Comparison of ENCODE assay signal across 9 cellular contexts in genomic region chr5:132263548-132264261, GRCh38. TPM values are rescaled to one million over a fixed set of nuclear protein-coding genes. Genes with fewer than 3 reads are reported as not detected.
DNase-seq lines count a peak whose midpoint lies in the region; ATAC-seq and TF ChIP-seq lines count a peak whose summit lies in the region.
"Had no signal": no experiment of that assay in that cellular context is flagged by ENCODE, and none has a peak within 500 bp of the region (broad histone marks: within the 10 kb centered on the region; RNA-seq: fewer than 3 reads in every experiment).

No MANE protein-coding gene starts in this region.

- H3K9ac ChIP-seq in subcutaneous abdominal adipose tissue (ENCODE audit: low read length in 5 of 5) = no peak overlapping the region

- H3K36me3 ChIP-seq in subcutaneous abdominal adipose tissue (ENCODE audit: control insufficient read depth in 5 of 5, insufficient read depth in 5 of 5, low read length in 5 of 5) = peaks cover 0 to 11% (median 0%) of the 10 kb centered on the region in 5 donors

- no peak overlapping the region for H3K4me3 Mint-ChIP-seq in activated CD8-positive, alpha-beta memory T cell treated with anti-CD3 and anti-CD28 coated beads, Interleukin-2, amount 10 ng/mL, durations not matched to agents 7 days and 5 days
- no peak overlapping the region for H3K4me3 Mint-ChIP-seq in activated naive CD8-positive, alpha-beta T cell treated with anti-CD3 and anti-CD28 coated beads, Interleukin-2, amount 50 U/mL, for 24 hours
- H3K4me3 Mint-ChIP-seq: CD8-positive, alpha-beta T cell had no signal

- peaks cover 20% of the 10 kb centered on the region for H3K4me1 Mint-ChIP-seq in activated CD8-positive, alpha-beta memory T cell treated with anti-CD3 and anti-CD28 coated beads, Interleukin-2, amount 10 ng/mL, durations not matched to agents 7 days and 5 days
- peaks cover 73% of the 10 kb centered on the region for H3K4me1 Mint-ChIP-seq in activated naive CD8-positive, alpha-beta T cell treated with anti-CD3 and anti-CD28 coated beads, Interleukin-2, amount 50 U/mL, for 24 hours

- H3K27me3 Mint-ChIP-seq in activated CD8-positive, alpha-beta memory T cell treated with anti-CD3 and anti-CD28 coated beads, Interleukin-2, amount 10 ng/mL, durations not matched to agents 7 days and 5 days = no peaks in the 10 kb centered on the region
- no peaks in the 10 kb centered on the region for H3K27me3 Mint-ChIP-seq in activated naive CD8-positive, alpha-beta T cell treated with anti-CD3 and anti-CD28 coated beads, Interleukin-2, amount 50 U/mL, for 24 hours

- no peaks in the 10 kb centered on the region for H3K9me3 Mint-ChIP-seq in activated CD8-positive, alpha-beta memory T cell treated with anti-CD3 and anti-CD28 coated beads, Interleukin-2, amount 10 ng/mL, durations not matched to agents 7 days and 5 days (ENCODE audit: low read depth)
- H3K9me3 Mint-ChIP-seq in activated naive CD8-positive, alpha-beta T cell treated with anti-CD3 and anti-CD28 coated beads, Interleukin-2, amount 50 U/mL, for 24 hours = no peaks in the 10 kb centered on the region
- H3K9me3 Mint-ChIP-seq: CD8-positive, alpha-beta T cell had no signal

- no peaks in the 10 kb centered on the region for H3K36me3 Mint-ChIP-seq in activated CD8-positive, alpha-beta memory T cell treated with anti-CD3 and anti-CD28 coated beads, Interleukin-2, amount 10 ng/mL, durations not matched to agents 7 days and 5 days
- H3K36me3 Mint-ChIP-seq in activated naive CD8-positive, alpha-beta T cell treated with anti-CD3 and anti-CD28 coated beads, Interleukin-2, amount 50 U/mL, for 24 hours (ENCODE audit: low read depth) = no peaks in the 10 kb centered on the region
- H3K36me3 Mint-ChIP-seq: CD8-positive, alpha-beta T cell had no signal

- peak overlapping the region; percentile 50 for H3K27ac ChIP-seq in subcutaneous abdominal adipose tissue (ENCODE audit: low read depth, low read length)

- H3K4me1 ChIP-seq in subcutaneous abdominal adipose tissue (ENCODE audit: control insufficient read depth in 5 of 5, insufficient read depth in 5 of 5, low read length in 5 of 5) = peaks cover 6 to 75% (median 41%) of the 10 kb centered on the region in 5 donors

- H3K27ac Mint-ChIP-seq in activated CD8-positive, alpha-beta memory T cell treated with anti-CD3 and anti-CD28 coated beads, Interleukin-2, amount 10 ng/mL, durations not matched to agents 7 days and 5 days = no peak overlapping the region
- H3K27ac Mint-ChIP-seq in activated naive CD8-positive, alpha-beta T cell treated with anti-CD3 and anti-CD28 coated beads, Interleukin-2, amount 50 U/mL, for 24 hours = peak overlapping the region; percentile 77
- H3K27ac Mint-ChIP-seq: CD8-positive, alpha-beta T cell had no signal

- H3K27me3 ChIP-seq in subcutaneous abdominal adipose tissue (ENCODE audit: control insufficient read depth in 5 of 5, insufficient read depth in 4 of 5, low read length in 5 of 5) = peaks cover 0 to 3% (median 0%) of the 10 kb centered on the region in 5 donors

- peak; percentile 24 for ATAC-seq in activated CD8-positive, alpha-beta memory T cell treated with anti-CD3 and anti-CD28 coated beads, Interleukin-2, amount 10 ng/mL, durations not matched to agents 7 days and 5 days
- peak; percentile 75 for ATAC-seq in activated naive CD8-positive, alpha-beta T cell treated with anti-CD3 and anti-CD28 coated beads, Interleukin-2, amount 50 U/mL, for 24 hours
- ATAC-seq in HG02798 (IDR thresholded peaks at IDR 0.05; ENCODE audit: poor library complexity, unreplicated experiment) = no peak
- ATAC-seq: CD8-positive, alpha-beta T cell had no signal

- POLR2A ChIA-PET in HEK293T (lab: Yijun Ruan, JAX) = interaction anchor here (3.5 kb wide), 1 partner anchor 29 kb away, joined by 19 read pairs; the partner anchor contains the start of gene SLC22A4

- no peak overlapping the region for H3K4me3 ChIP-seq in subcutaneous abdominal adipose tissue (ENCODE audit: low read depth in 1 of 5, low read length in 5 of 5)

- peak; percentile 40 for DNase-seq in activated CD8-positive, alpha-beta memory T cell treated with anti-CD3 and anti-CD28 coated beads, Interleukin-2, amount 10 ng/mL, durations not matched to agents 7 days and 5 days
- no peak for DNase-seq in activated CD8-positive, alpha-beta memory T cell treated with anti-CD3 and anti-CD28 coated beads, Interleukin-2, amount 50 U/mL, for 4 hours
- peak; percentile 58 for DNase-seq in activated naive CD8-positive, alpha-beta T cell treated with anti-CD3 and anti-CD28 coated beads, Interleukin-2, amount 50 U/mL, for 24 hours
- peak; percentile 99 for DNase-seq in kidney tubule cell (ENCODE audit: low spot score)
- no peak for DNase-seq in HEK293T (ENCODE audit: extremely low spot score)
- no peak for DNase-seq in activated CD4-positive, CD25-positive, alpha-beta regulatory T cell (lab: John Stamatoyannopoulos, UW)

- H3K9me3 ChIP-seq in subcutaneous abdominal adipose tissue (ENCODE audit: control insufficient read depth in 5 of 5, low read length in 5 of 5) = no peaks in the 10 kb centered on the region

- CTCF ChIA-PET in activated CD8-positive, alpha-beta memory T cell treated with anti-CD3 and anti-CD28 coated beads, Interleukin-2, amount 10 ng/mL, durations not matched to agents 7 days and 5 days (lab: Charles Lee) = interaction anchor here (1.1 to 1.9 kb wide), 2 partner anchors 9 to 25 kb away, joined by 3 to 9 read pairs; no protein-coding TSS in a partner anchor
- CTCF ChIA-PET in HEK293T (lab: Yijun Ruan, JAX) = interaction anchor here (0.7 to 3.1 kb wide), 2 partner anchors 9 to 51 kb away, joined by 3 to 10 read pairs; no protein-coding TSS in a partner anchor

TF ChIP-seq in HEK293T, 16 proteins besides CTCF, POLR2A, EP300 and RAD21:
- TF ChIP-seq NFRKB (IDR thresholded peaks at IDR 0.05) = no peak
- no peak for TF ChIP-seq ZNF384 (IDR thresholded peaks at IDR 0.05)

RNA-seq across cellular contexts. Expression of gene PDLIM4, which starts 6.2 kb away (rescaled TPM):
- total RNA-seq in activated CD8-positive, alpha-beta memory T cell treated with anti-CD3 and anti-CD28 coated beads, Interleukin-2, amount 10 ng/mL, durations not matched to agents 7 days and 5 days = 1 to 10 TPM in 1 of 2 experiments, not detected in 1; 2.3 TPM
- total RNA-seq: CD8-positive, alpha-beta T cell had no signal

RNA-seq across cellular contexts. Expression of gene SLC22A4, which starts 30.5 kb away (rescaled TPM):
- total RNA-seq in activated CD8-positive, alpha-beta memory T cell treated with anti-CD3 and anti-CD28 coated beads, Interleukin-2, amount 10 ng/mL, durations not matched to agents 7 days and 5 days = under 1 TPM; 0.32 to 0.75 TPM

RNA-seq across cellular contexts. Expression of gene P4HA2, which starts 36.1 kb away (rescaled TPM):
- 10 to 100 TPM in 1 of 2 experiments, 1 to 10 TPM in 1; 8.3 to 19.4 TPM for total RNA-seq in activated CD8-positive, alpha-beta memory T cell treated with anti-CD3 and anti-CD28 coated beads, Interleukin-2, amount 10 ng/mL, durations not matched to agents 7 days and 5 days
- total RNA-seq: CD8-positive, alpha-beta T cell had no signal

Comparison
In these comparisons a context has a peak if more than half of its experiments do, and no peak if none do; other contexts are left out.
1. DNase-seq: peak in activated CD8-positive, alpha-beta memory T cell treated with anti-CD3 and anti-CD28 coated beads, Interleukin-2, amount 10 ng/mL, durations not matched to agents 7 days and 5 days (single experiment), activated naive CD8-positive, alpha-beta T cell treated with anti-CD3 and anti-CD28 coated beads, Interleukin-2, amount 50 U/mL, for 24 hours (single experiment) and kidney tubule cell (single experiment); none in activated CD8-positive, alpha-beta memory T cell treated with anti-CD3 and anti-CD28 coated beads, Interleukin-2, amount 50 U/mL, for 4 hours (single experiment), HEK293T (single experiment) and activated CD4-positive, CD25-positive, alpha-beta regulatory T cell (0 of 4).